8 cellular contexts compared by ENCODE assay signal in the genomic region with DNA sequence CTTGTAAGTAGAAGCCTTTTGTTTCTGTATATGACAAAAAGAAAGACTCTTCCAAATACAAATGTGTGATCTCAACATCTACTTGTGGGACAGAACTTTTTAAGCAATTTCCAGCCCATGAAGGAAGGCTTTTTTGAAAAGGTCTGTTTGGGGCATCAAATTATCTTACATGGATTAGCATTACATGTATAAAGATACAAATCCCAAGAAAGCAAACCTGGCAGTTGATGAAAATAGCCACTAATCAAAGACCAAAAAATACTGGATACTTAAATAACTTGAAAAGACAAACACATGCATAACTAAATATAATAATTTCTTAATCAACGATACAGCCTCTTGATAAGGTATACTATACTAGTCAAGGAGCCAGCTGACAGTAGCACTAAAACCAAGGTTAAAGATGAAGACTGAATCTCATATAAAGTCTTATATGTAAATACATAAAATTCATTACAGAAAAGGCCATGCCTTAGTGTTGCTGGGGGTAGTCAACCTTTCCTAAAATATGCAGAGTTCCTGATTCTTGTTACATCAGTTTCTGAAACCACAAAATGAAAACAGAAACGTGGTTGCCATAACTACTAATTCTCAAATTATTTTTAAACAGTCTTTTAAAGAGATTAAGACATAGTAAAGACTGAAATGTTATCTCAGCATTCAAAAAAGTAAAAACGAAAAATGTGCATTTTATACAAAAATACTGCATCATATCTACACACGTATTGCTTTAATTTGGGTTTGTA. TPM values are rescaled to one million over a fixed set of nuclear protein-coding genes. Genes with fewer than 3 reads are reported as not detected.
DNase-seq lines count a peak whose midpoint lies in the region; ATAC-seq and TF ChIP-seq lines count a peak whose summit lies in the region.

No MANE protein-coding gene starts in this region.

- no peaks in the 10 kb centered on the region for H3K27me3 Mint-ChIP-seq in T-cell

- CTCF ChIA-PET in T-cell (lab: Charles Lee), result interaction anchor here in 1 of 2 donors (0.7 to 1.9 kb wide), 2 partner anchors 17 to 593 kb away, joined by 3 to 16 read pairs; no protein-coding TSS in a partner anchor

- H3K36me3 ChIP-seq in DND-41 (ENCODE audit: insufficient read depth, low read length) (peaks cover 46% of the 10 kb centered on the region), spleen (peaks cover 0 to 10% (median 0%) of the 10 kb centered on the region in 6 donors)

- peaks cover 65% of the 10 kb centered on the region for H3K4me1 ChIP-seq in DND-41 (ENCODE audit: insufficient read depth, low read length)
- H3K4me1 ChIP-seq in spleen, result peaks cover 10 to 79% (median 70%) of the 10 kb centered on the region in 6 donors

- H3K4me3 ChIP-seq in DND-41 (ENCODE audit: low read depth in 1 of 2, low read length in 2 of 2) (peak overlapping the region; percentile 63 to 87), fibroblast of mammary gland (ENCODE audit: control insufficient read depth, low read depth, low read length) (peak overlapping the region; percentile 92), spleen (peak overlapping the region in 5 of 8 donors; percentile 15 to 64 (median 29))

- DNase-seq in DND-41 (no peak), T-cell (peak in 1 of 34 experiments; percentile 6), fibroblast of mammary gland (ENCODE audit: low read depth) (peak; percentile 59), spleen (no peak), NCI-H226 (no peak), GOT3 (lab: John Stamatoyannopoulos, UW) (no peak)

- intact Hi-C loops in spleen (cut with DNase I; ENCODE audit: low total_unique reads), result no loop called here

- 8 to 19% (median 15%) methylated on average over 4 of the region's 4 CpGs for WGBS in spleen, 5 donors

- H3K4me3 Mint-ChIP-seq in T-cell, result peak overlapping the region; percentile 57 to 83 (median 76)

- H3K27me3 ChIP-seq in DND-41 (ENCODE audit: insufficient read depth, low read length, poor library complexity), result no peaks in the 10 kb centered on the region
- H3K27me3 ChIP-seq in spleen (replicated peaks in 1 of 7), result no peaks in the 10 kb centered on the region

- TF ChIP-seq POLR2A in spleen (IDR thresholded peaks at IDR 0.05), result no peak

- TF ChIP-seq CTCF in DND-41 (IDR thresholded peaks at IDR 0.05; ENCODE audit: borderline replicate concordance, extremely low read depth, low read length, poor library complexity, severe bottlenecking), result no peak
- TF ChIP-seq CTCF in fibroblast of mammary gland (conservative IDR thresholded peaks at IDR 0.05; ENCODE audit: control insufficient read depth, insufficient read depth, low read depth, low read length), result no peak
- TF ChIP-seq CTCF in spleen (IDR thresholded peaks at IDR 0.05 in 8 of 11, conservative IDR thresholded peaks at IDR 0.05 in 3 of 11), result no peak

- H3K4me1 Mint-ChIP-seq in T-cell, result peaks cover 72 to 81% (median 75%) of the 10 kb centered on the region in 3 donors

- peaks cover 38% of the 10 kb centered on the region for H4K20me1 ChIP-seq in DND-41 (ENCODE audit: insufficient read depth, low read length)

- peak overlapping the region; percentile 58 to 75 for H3K27ac Mint-ChIP-seq in T-cell

- H3K9me3 Mint-ChIP-seq in T-cell, result no peaks in the 10 kb centered on the region

- H3K27ac ChIP-seq in DND-41 (ENCODE audit: low read length) (peak overlapping the region; percentile 95), spleen (peak overlapping the region in 7 of 8 donors; percentile 76 to 89 (median 86))

- peaks cover 21% of the 10 kb centered on the region for H3K36me3 Mint-ChIP-seq in T-cell

- H3K9ac ChIP-seq in DND-41 (ENCODE audit: low read depth, low read length), result peak overlapping the region; percentile 68

- H2AFZ ChIP-seq in DND-41 (ENCODE audit: low read depth, low read length), result no peak overlapping the region

- peaks cover 96% of the 10 kb centered on the region for H3K79me2 ChIP-seq in DND-41 (ENCODE audit: insufficient read depth, low read length)

- H3K4me2 ChIP-seq in DND-41 (ENCODE audit: insufficient read depth, low read length), result peak overlapping the region; percentile 64

- ATAC-seq in DND-41 (ENCODE audit: insufficient read depth, low read depth), result no peak
- ATAC-seq in HG02852 (IDR thresholded peaks at IDR 0.05; ENCODE audit: unreplicated experiment), result peak; percentile 37
- peak in 1 of 4 experiments; percentile 42 for ATAC-seq in T-cell (replicated peaks in 1 of 4)
- no peak for ATAC-seq in GM19455 (IDR thresholded peaks at IDR 0.05; ENCODE audit: unreplicated experiment)

- H3K9me3 ChIP-seq in DND-41 (ENCODE audit: insufficient read depth, low read length, severe bottlenecking) (no peaks in the 10 kb centered on the region), spleen (no peaks in the 10 kb centered on the region)

- POLR2A ChIA-PET in T-cell (lab: Charles Lee), result no interaction called here

RNA-seq across cellular contexts. Expression of a gene that starts 2.0 kb away (rescaled TPM):
- total RNA-seq in T-cell, result 10 to 100 TPM; 30.1 to 67.6 (median 39.0) TPM
- 10 to 100 TPM; 36.0 to 68.6 (median 49.9) TPM for total RNA-seq in spleen
- polyA plus RNA-seq in spleen, result 1 to 10 TPM; 5.3 to 8.2 (median 5.7) TPM

Comparison
In these comparisons a context has a peak if more than half of its experiments do, and no peak if none do; other contexts are left out.
1. H3K4me3 ChIP-seq: peak in every context shown above with its lines; median percentile 92 in fibroblast of mammary gland; 75 in DND-41; 29 in spleen.